In the genomic region with DNA sequence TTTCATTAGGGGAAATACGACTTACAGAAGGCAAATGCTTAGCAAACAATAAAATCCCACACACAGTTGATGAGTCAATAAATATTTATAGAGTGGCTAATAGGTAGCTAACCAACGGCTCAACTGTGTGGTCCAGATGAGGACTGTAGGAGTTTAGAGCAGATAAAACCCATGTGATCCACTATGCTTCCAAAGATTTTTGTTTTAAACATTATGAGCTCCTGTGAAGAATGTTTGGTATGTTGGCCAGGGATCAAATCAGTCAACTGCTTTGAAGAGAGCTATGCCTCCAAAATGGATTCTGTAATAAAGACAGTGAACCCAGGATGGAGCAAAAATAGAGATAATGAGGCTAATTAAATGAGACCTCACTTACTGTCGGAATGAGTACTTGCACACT, we compare ENCODE assay signal across 16 cellular contexts.
A peak's percentile ranks its signal among the peaks of the same experiment; 100 is the strongest.
DNase-seq lines count a peak whose midpoint lies in the region; ATAC-seq, FAIRE-seq and TF ChIP-seq lines count a peak whose summit lies in the region.
"Had no signal": no experiment of that assay in that cellular context is flagged by ENCODE, and none has a peak within 500 bp of the region (broad histone marks: within the 10 kb centered on the region; RNA-seq: fewer than 3 reads in every experiment).

No MANE protein-coding gene starts in this region.

- POLR2A ChIA-PET in Panc1 (lab: Charles Lee): interaction anchor here (0.5 kb wide), 1 partner anchor 23 kb away, joined by 9 read pairs; no protein-coding TSS in a partner anchor
- POLR2A ChIA-PET in H1 (lab: Charles Lee; ENCODE audit: partially characterized antibody): interaction anchor here (0.6 kb wide), 1 partner anchor 87 kb away, joined by 3 read pairs; no protein-coding TSS in a partner anchor

- CTCF ChIA-PET in Panc1 (lab: Charles Lee) (interaction anchor here (0.6 to 0.7 kb wide), 2 partner anchors 37 to 183 kb away, joined by 3 to 4 read pairs; no protein-coding TSS in a partner anchor), H1 (lab: Charles Lee; ENCODE audit: partially characterized antibody) (interaction anchor here (0.7 kb wide), 1 partner anchor 101 kb away, joined by 3 read pairs; no protein-coding TSS in a partner anchor)

- no peaks in the 10 kb centered on the region for H3K4me1 Mint-ChIP-seq in effector memory CD8-positive, alpha-beta T cell (ENCODE audit: low read depth in 2 of 2)
- H3K4me1 Mint-ChIP-seq: activated CD8-positive, alpha-beta memory T cell treated with anti-CD3 and anti-CD28 coated beads, Interleukin-2, amount 10 ng/mL, durations not matched to agents 7 days and 5 days; neural crest cell had no signal

- H3K18ac ChIP-seq in H1 (ENCODE audit: extremely low read depth, low read length): no peak overlapping the region

- intact Hi-C loops in Panc1 (cut with micrococcal nuclease; ENCODE audit: unreplicated experiment): no loop called here
- intact Hi-C loops in esophagus squamous epithelium (cut with DNase I): no loop called here

- H3K14ac ChIP-seq in H1 (ENCODE audit: insufficient read length): no peak overlapping the region

- H3K4me2 ChIP-seq in H1 (ENCODE audit: insufficient read depth in 1 of 2, low read depth in 2 of 2, low read length in 2 of 2): no peak overlapping the region
- H3K4me2 ChIP-seq in osteoblast (ENCODE audit: insufficient read depth, low read length): peak overlapping the region; percentile 57

- no peak overlapping the region for H4K5ac ChIP-seq in H1 (ENCODE audit: insufficient read length, low read depth, low read length)

- H4K8ac ChIP-seq in H1 (ENCODE audit: extremely low read depth, insufficient read depth, low read length): no peak overlapping the region

- H4K91ac ChIP-seq in H1 (replicated peaks; ENCODE audit: insufficient read length, low read length): no peak overlapping the region

- no peaks in the 10 kb centered on the region for H3K27me3 ChIP-seq in Panc1 (ENCODE audit: control insufficient read depth, insufficient read depth, low read length)
- H3K27me3 ChIP-seq in H1 (replicated peaks in 1 of 4; ENCODE audit: control insufficient read depth in 3 of 4, extremely low read depth in 1 of 4, insufficient read depth in 3 of 4, low read length in 3 of 4): no peaks in the 10 kb centered on the region
- H3K27me3 ChIP-seq in osteoblast (ENCODE audit: insufficient read depth, low read length): no peaks in the 10 kb centered on the region
- H3K27me3 ChIP-seq in esophagus squamous epithelium: no peaks in the 10 kb centered on the region
- H3K27me3 ChIP-seq: testis had no signal

- H3K4ac ChIP-seq in H1 (replicated peaks; ENCODE audit: insufficient read length, low read depth, low read length): no peak overlapping the region

- H2BK5ac ChIP-seq in H1 (ENCODE audit: low read depth, low read length): no peak overlapping the region

- H2BK15ac ChIP-seq in H1 (ENCODE audit: low read length): no peak overlapping the region

- TF ChIP-seq CTCF in Panc1 (IDR thresholded peaks at IDR 0.05) (no peak), H1 (IDR thresholded peaks at IDR 0.05; ENCODE audit: control extremely low read depth in 1 of 3, insufficient read depth in 1 of 3, low read depth in 1 of 3, low read length in 3 of 3) (no peak), osteoblast (IDR thresholded peaks at IDR 0.05; ENCODE audit: extremely low read depth, low read depth, low read length) (no peak), esophagus squamous epithelium (IDR thresholded peaks at IDR 0.05) (no peak)

- no TSS peak for BruUV-seq in Panc1 (replicated peaks; lab: Mats Ljungman, UMichigan)

- no peak for FAIRE-seq in H1 (lab: Jason Lieb, UNC)

- no peak overlapping the region for H2BK20ac ChIP-seq in H1 (ENCODE audit: low read length)

- H3K27ac Mint-ChIP-seq in effector memory CD8-positive, alpha-beta T cell: no peak overlapping the region
- H3K27ac Mint-ChIP-seq: activated CD8-positive, alpha-beta memory T cell treated with anti-CD3 and anti-CD28 coated beads, Interleukin-2, amount 10 ng/mL, durations not matched to agents 7 days and 5 days; activated naive CD4-positive, alpha-beta T cell treated with anti-CD3 and anti-CD28 coated beads, Interleukin-2, amount 50 U/mL, for 72 hours had no signal

- no peaks in the 10 kb centered on the region for H3K79me2 ChIP-seq in H1 (ENCODE audit: control insufficient read depth in 1 of 2, insufficient read depth in 2 of 2, low read length in 2 of 2)
- H3K79me2 ChIP-seq in osteoblast (ENCODE audit: insufficient read depth, low read length): no peaks in the 10 kb centered on the region

- ATAC-seq in Panc1 (peak; percentile 88), GM18502 (IDR thresholded peaks at IDR 0.05; ENCODE audit: poor library complexity, unreplicated experiment) (no peak)
- no peak for ATAC-seq in effector memory CD8-positive, alpha-beta T cell (replicated peaks)
- ATAC-seq: activated CD8-positive, alpha-beta memory T cell treated with anti-CD3 and anti-CD28 coated beads, Interleukin-2, amount 10 ng/mL, durations not matched to agents 7 days and 5 days; activated naive CD4-positive, alpha-beta T cell treated with anti-CD3 and anti-CD28 coated beads, Interleukin-2, amount 50 U/mL, for 72 hours; Right ventricle myocardium inferior had no signal

- no peak overlapping the region for H3K4me3 ChIP-seq in Panc1 (ENCODE audit: low read depth in 2 of 2, low read length in 2 of 2)
- H3K4me3 ChIP-seq in H1 (ENCODE audit: extremely low read depth in 1 of 4, insufficient read depth in 2 of 4, low read depth in 3 of 4, low read length in 4 of 4): no peak overlapping the region
- H3K4me3 ChIP-seq in osteoblast (ENCODE audit: insufficient read depth, low read length): no peak overlapping the region
- H3K4me3 ChIP-seq in esophagus squamous epithelium: no peak overlapping the region
- H3K4me3 ChIP-seq: testis had no signal

- TF ChIP-seq POLR2A in H1 (IDR thresholded peaks at IDR 0.05; ENCODE audit: control extremely low read depth in 1 of 2, low read depth in 2 of 2, low read length in 2 of 2): no peak
- no peak for TF ChIP-seq POLR2A in esophagus squamous epithelium (IDR thresholded peaks at IDR 0.05)

- no peak overlapping the region for H2BK120ac ChIP-seq in H1 (replicated peaks; ENCODE audit: low read depth, low read length)

- H3K79me1 ChIP-seq in H1 (ENCODE audit: low read depth, low read length): no peaks in the 10 kb centered on the region

- H2AFZ ChIP-seq in H1 (ENCODE audit: low read length) (peak overlapping the region; percentile 67; the same call in 1 of the 2 replicates), osteoblast (ENCODE audit: low read length) (peak overlapping the region; percentile 51)

- H3K23ac ChIP-seq in H1 (ENCODE audit: insufficient read length): no peak overlapping the region

- H3K27me3 Mint-ChIP-seq in effector memory CD8-positive, alpha-beta T cell: no peaks in the 10 kb centered on the region
- H3K27me3 Mint-ChIP-seq: activated CD8-positive, alpha-beta memory T cell treated with anti-CD3 and anti-CD28 coated beads, Interleukin-2, amount 10 ng/mL, durations not matched to agents 7 days and 5 days had no signal

- H3K4me1 ChIP-seq in Panc1 (ENCODE audit: control insufficient read depth, insufficient read depth, low read length): peaks cover 3% of the 10 kb centered on the region; the same call in 1 of the 2 replicates
- H3K4me1 ChIP-seq in H1 (replicated peaks in 1 of 4; ENCODE audit: control insufficient read depth in 3 of 4, insufficient read depth in 4 of 4, low read length in 3 of 4): no peaks in the 10 kb centered on the region
- H3K4me1 ChIP-seq in osteoblast (ENCODE audit: insufficient read depth, low read length): no peaks in the 10 kb centered on the region
- H3K4me1 ChIP-seq in esophagus squamous epithelium: no peaks in the 10 kb centered on the region
- H3K4me1 ChIP-seq: testis had no signal

- H3K4me3 Mint-ChIP-seq in effector memory CD8-positive, alpha-beta T cell: no peak overlapping the region
- H3K4me3 Mint-ChIP-seq: activated CD8-positive, alpha-beta memory T cell treated with anti-CD3 and anti-CD28 coated beads, Interleukin-2, amount 10 ng/mL, durations not matched to agents 7 days and 5 days; neural crest cell had no signal

- peaks cover 4 to 10% of the 10 kb centered on the region in 2 donors for H3K9me3 Mint-ChIP-seq in effector memory CD8-positive, alpha-beta T cell

- DNase-seq in ELR (ENCODE audit: low read depth) (peak; percentile 95), Panc1 (ENCODE audit: low read depth, low spot score) (peak; percentile 22), H1 (ENCODE audit: low read depth in 1 of 2, low spot score in 2 of 2) (no peak), osteoblast (ENCODE audit: insufficient read length, low spot score, missing footprints) (peak; percentile 58), C1 segment of cervical spinal cord (lab: John Stamatoyannopoulos, UW) (no peak), esophagus squamous epithelium (lab: John Stamatoyannopoulos, UW) (no peak)
- no peak for DNase-seq in effector memory CD8-positive, alpha-beta T cell
- DNase-seq: activated CD8-positive, alpha-beta memory T cell treated with anti-CD3 and anti-CD28 coated beads, Interleukin-2, amount 10 ng/mL, durations not matched to agents 7 days and 5 days; cortex of kidney; NCI-H1105 treated with DMSO at 0.1 percent for 48 hours; testis; WERI-Rb-1 had no signal

- H4K20me1 ChIP-seq in H1 (replicated peaks in 1 of 2; ENCODE audit: control insufficient read depth in 1 of 2, insufficient read depth in 2 of 2, low read length in 2 of 2): no peaks in the 10 kb centered on the region
- no peaks in the 10 kb centered on the region for H4K20me1 ChIP-seq in osteoblast (ENCODE audit: insufficient read depth, low read length)

- H3K23me2 ChIP-seq in H1 (ENCODE audit: low read depth, low read length): no peaks in the 10 kb centered on the region

- no peaks in the 10 kb centered on the region for H3K36me3 Mint-ChIP-seq in effector memory CD8-positive, alpha-beta T cell (ENCODE audit: insufficient read depth)
- H3K36me3 Mint-ChIP-seq: activated CD8-positive, alpha-beta memory T cell treated with anti-CD3 and anti-CD28 coated beads, Interleukin-2, amount 10 ng/mL, durations not matched to agents 7 days and 5 days; activated naive CD4-positive, alpha-beta T cell treated with anti-CD3 and anti-CD28 coated beads, Interleukin-2, amount 50 U/mL, for 72 hours had no signal

- H2AK5ac ChIP-seq in H1 (ENCODE audit: low read depth, low read length): no peak overlapping the region

- H3K56ac ChIP-seq in H1 (replicated peaks; ENCODE audit: insufficient read length, low read depth, low read length): no peak overlapping the region

- TF ChIP-seq RAD21 in H1 (IDR thresholded peaks at IDR 0.05 in 1 of 2, conservative IDR thresholded peaks at IDR 0.05 in 1 of 2; ENCODE audit: low read depth in 2 of 2, low read length in 2 of 2): no peak

- no peak for TF ChIP-seq EP300 in H1 (IDR thresholded peaks at IDR 0.05; ENCODE audit: borderline replicate concordance in 1 of 2, low read depth in 2 of 2, low read length in 2 of 2)

- H3K36me3 ChIP-seq in Panc1 (ENCODE audit: control insufficient read depth, insufficient read depth, low read length) (no peaks in the 10 kb centered on the region), H1 (ENCODE audit: control insufficient read depth in 2 of 4, insufficient read depth in 4 of 4, low read length in 3 of 4) (no peaks in the 10 kb centered on the region), osteoblast (ENCODE audit: insufficient read depth, low read length) (no peaks in the 10 kb centered on the region), esophagus squamous epithelium (no peaks in the 10 kb centered on the region)
- H3K36me3 ChIP-seq: WERI-Rb-1 had no signal

- in situ Hi-C loops in Panc1 (cut with HindIII; ENCODE audit: low pct_unique_long_range_greater_than_20kb, low sequenced_read_pairs): no loop called here

- H3K9ac ChIP-seq in H1 (replicated peaks in 1 of 4; ENCODE audit: extremely low read depth in 1 of 4, low read depth in 3 of 4, low read length in 3 of 4): no peak overlapping the region

- peak overlapping the region; percentile 75 for H3K27ac ChIP-seq in Panc1 (ENCODE audit: low read length)
- H3K27ac ChIP-seq in H1 (ENCODE audit: low read depth, low read length): no peak overlapping the region
- peak overlapping the region; percentile 28 for H3K27ac ChIP-seq in osteoblast (ENCODE audit: low read depth, low read length)
- no peak overlapping the region for H3K27ac ChIP-seq in esophagus squamous epithelium
- H3K27ac ChIP-seq: testis, WERI-Rb-1 had no signal

- no peak overlapping the region for H2BK12ac ChIP-seq in H1 (ENCODE audit: low read depth, low read length)

- WGBS in H1 (ENCODE audit: extremely low coverage in 1 of 2, insufficient coverage in 1 of 2, insufficient read length in 1 of 2, insufficient replicate concordance in 2 of 2, low coverage in 1 of 2, low lambda C conversion rate in 2 of 2, missing lambda C conversion rate in 1 of 2), 2 experiments: 94% methylated on average over 3 of the region's 3 CpGs; no CpG with 5 or more reads in 1 of the 2 experiments
- 40 to 44% methylated on average over 3 of the region's 3 CpGs for WGBS in esophagus squamous epithelium, 2 donors

- H3K9me3 ChIP-seq in Panc1 (ENCODE audit: control insufficient read depth, insufficient read depth, low read depth, low read length) (no peaks in the 10 kb centered on the region), H1 (ENCODE audit: insufficient read depth in 2 of 2, low read depth in 1 of 2, low read length in 1 of 2) (no peaks in the 10 kb centered on the region), osteoblast (ENCODE audit: low read depth, low read length) (no peaks in the 10 kb centered on the region), esophagus squamous epithelium (no peaks in the 10 kb centered on the region)
- H3K9me3 ChIP-seq: testis had no signal

Comparison
In these comparisons a context has a peak if more than half of its experiments do, and no peak if none do; other contexts are left out.
1. DNase-seq: peak in ELR (single experiment), Panc1 (single experiment) and osteoblast (single experiment); none in H1 (0 of 2), C1 segment of cervical spinal cord (0 of 14), esophagus squamous epithelium (single experiment) and effector memory CD8-positive, alpha-beta T cell (0 of 3).
2. H3K27ac ChIP-seq: peak in Panc1 (single experiment) and osteoblast (single experiment); none in H1 (single experiment) and esophagus squamous epithelium (0 of 4).